ENCODE assay signal across 8 cellular contexts in the genomic region with DNA sequence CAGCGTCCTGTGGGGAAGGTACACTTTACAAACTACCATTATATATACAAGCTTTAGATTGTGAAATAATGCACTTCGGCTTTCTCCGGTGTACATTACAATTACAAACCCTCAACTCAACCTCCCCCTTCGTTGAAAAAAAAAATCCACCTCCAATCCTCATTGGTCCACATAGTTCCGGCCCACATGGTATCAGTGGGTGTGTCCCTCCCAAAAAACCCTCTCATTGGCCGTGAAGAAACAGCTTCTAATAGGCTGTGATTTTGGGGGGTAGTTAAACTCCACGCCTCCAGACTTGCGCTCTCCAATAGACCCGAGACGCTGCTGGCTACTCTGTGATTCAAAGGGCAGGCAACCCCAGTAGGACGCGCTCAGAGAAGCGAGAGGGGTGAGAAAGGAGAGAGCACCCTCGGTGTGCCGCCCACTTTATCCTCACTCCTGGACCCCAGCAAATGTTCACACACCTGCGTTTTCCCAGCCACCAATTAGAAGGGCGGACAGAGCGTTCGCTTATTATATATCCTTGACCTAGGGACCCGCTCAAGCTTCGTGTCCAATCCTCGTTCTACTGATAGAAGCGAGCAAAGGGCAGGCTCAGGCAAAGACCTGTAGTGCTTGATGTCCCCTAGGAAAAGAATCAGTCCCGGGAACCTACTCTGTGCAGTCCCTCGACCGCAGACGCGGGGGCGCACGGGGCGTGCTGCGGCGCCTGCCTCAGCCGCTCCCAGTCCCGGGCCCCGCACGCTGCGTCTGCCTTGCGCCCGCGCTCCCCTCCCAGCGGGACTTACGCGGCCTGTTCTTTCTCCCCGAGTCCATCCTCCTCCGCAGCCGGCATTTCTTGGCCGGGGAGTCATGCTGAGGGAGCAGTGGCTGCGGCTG. TPM values are rescaled to one million over a fixed set of nuclear protein-coding genes. Genes with fewer than 3 reads are reported as not detected.
DNase-seq lines count a peak whose midpoint lies in the region; ATAC-seq and TF ChIP-seq lines count a peak whose summit lies in the region.

No MANE protein-coding gene starts in this region.

- no peak overlapping the region for H3K27ac Mint-ChIP-seq in endodermal cell

- H3K4me1 Mint-ChIP-seq in endodermal cell, result peaks cover 31% of the 10 kb centered on the region

- H3K36me3 ChIP-seq in endodermal cell (ENCODE audit: control insufficient read depth, insufficient read depth, low read length) (no peaks in the 10 kb centered on the region), mesenchymal stem cell (ENCODE audit: control insufficient read depth in 1 of 2, insufficient read depth in 2 of 2, low read depth in 1 of 2, low read length in 2 of 2) (no peaks in the 10 kb centered on the region)

- H3K4me3 Mint-ChIP-seq in endodermal cell, result no peak overlapping the region

- H4K91ac ChIP-seq in mesenchymal stem cell (ENCODE audit: low read length), result peak overlapping the region; percentile 16

- peak overlapping the region; percentile 86 to 96 for H3K18ac ChIP-seq in mesenchymal stem cell (ENCODE audit: low read depth in 1 of 2, low read length in 2 of 2)

- H3K4me1 ChIP-seq in endodermal cell (ENCODE audit: control insufficient read depth, insufficient read depth, low read length) (peaks cover 10% of the 10 kb centered on the region), mesenchymal stem cell (ENCODE audit: control insufficient read depth, insufficient read depth, low read depth, low read length) (no peaks in the 10 kb centered on the region)

- H3K27ac ChIP-seq in endodermal cell (ENCODE audit: low read depth, low read length) (peak overlapping the region; percentile 93), mesenchymal stem cell (ENCODE audit: low read length, poor library complexity, severe bottlenecking) (peak overlapping the region; percentile 61)

- H2BK5ac ChIP-seq in mesenchymal stem cell (ENCODE audit: low read depth, low read length, poor library complexity, severe bottlenecking), result peak overlapping the region; percentile 63

- ATAC-seq in GM19463 (IDR thresholded peaks at IDR 0.05; ENCODE audit: unreplicated experiment), result peak; percentile 81

- H3K14ac ChIP-seq in mesenchymal stem cell (ENCODE audit: low read length in 2 of 2), result peak overlapping the region in 1 of 2 experiments; percentile 92

- H3K36me3 Mint-ChIP-seq in endodermal cell (ENCODE audit: low read depth), result no peaks in the 10 kb centered on the region

- H3K4me3 ChIP-seq in endodermal cell (ENCODE audit: low read length), result peak overlapping the region; percentile 97
- H3K4me3 ChIP-seq in mesenchymal stem cell (ENCODE audit: insufficient read depth in 1 of 2, low read depth in 1 of 2, low read length in 2 of 2), result peak overlapping the region; percentile 80 to 89

- no peaks in the 10 kb centered on the region for H3K27me3 ChIP-seq in endodermal cell (ENCODE audit: control insufficient read depth, insufficient read depth, low read length, poor library complexity, severe bottlenecking)
- no peaks in the 10 kb centered on the region for H3K27me3 ChIP-seq in mesenchymal stem cell (ENCODE audit: control insufficient read depth in 1 of 2, insufficient read depth in 1 of 2, low read length in 2 of 2)

- peak; percentile 70 for DNase-seq in CMK (ENCODE audit: low read depth)
- DNase-seq in HK-2 (ENCODE audit: unreplicated experiment), result peak; percentile 91
- DNase-seq in NCI-H82 treated with DMSO at 0.1 percent for 48 hours (lab: John Stamatoyannopoulos, UW; ENCODE audit: unreplicated experiment), result peak; percentile 92
- peak; percentile 81 for DNase-seq in activated CD8-positive, alpha-beta memory T cell treated with anti-CD3 and anti-CD28 coated beads for 24 hours
- peak; percentile 94 for DNase-seq in endodermal cell
- DNase-seq in mesenchymal stem cell, result peak; percentile 99
- peak; percentile 34 for DNase-seq in stimulated activated CD8-positive, alpha-beta memory T cell treated with anti-CD3 and anti-CD28 coated beads, Interleukin-12 subunit alpha, Interleukin-12 subunit beta, amount 100 ng/mL, for 4 hours (ENCODE audit: low read depth)

- H3K9me3 ChIP-seq in endodermal cell (ENCODE audit: control insufficient read depth, low read length), result peaks cover 3% of the 10 kb centered on the region
- no peaks in the 10 kb centered on the region for H3K9me3 ChIP-seq in mesenchymal stem cell (ENCODE audit: control insufficient read depth, low read length)

- H3K4ac ChIP-seq in mesenchymal stem cell (ENCODE audit: low read depth in 1 of 2, low read length in 2 of 2), result peak overlapping the region; percentile 67 to 71

- 0% methylated on average over 18 to 49 of the region's 49 CpGs for WGBS in endodermal cell (ENCODE audit: insufficient coverage in 1 of 2, insufficient read length in 1 of 2), 2 experiments
- WGBS in mesenchymal stem cell, result under 1% methylated on average over 46 of the region's 49 CpGs

- H2AK5ac ChIP-seq in mesenchymal stem cell (ENCODE audit: low read length, severe bottlenecking), result no peak overlapping the region

- H3K9ac ChIP-seq in endodermal cell (ENCODE audit: extremely low read depth, low read length, poor library complexity, severe bottlenecking) (peak overlapping the region; percentile 54), mesenchymal stem cell (ENCODE audit: low read length) (peak overlapping the region; percentile 87)

- peaks cover 11% of the 10 kb centered on the region for H3K79me1 ChIP-seq in mesenchymal stem cell (replicated peaks; ENCODE audit: low read length, poor library complexity, severe bottlenecking)

- no peaks in the 10 kb centered on the region for H3K27me3 Mint-ChIP-seq in endodermal cell (ENCODE audit: insufficient read depth)

- peak overlapping the region; percentile 72 for H2AFZ ChIP-seq in mesenchymal stem cell (ENCODE audit: low read depth, low read length)

- H2BK12ac ChIP-seq in mesenchymal stem cell (ENCODE audit: low read length in 2 of 2), result peak overlapping the region in 1 of 2 experiments; percentile 79

- peak overlapping the region; percentile 56 for H2BK15ac ChIP-seq in mesenchymal stem cell (ENCODE audit: low read depth, poor library complexity, severe bottlenecking)

- TF ChIP-seq CTCF in endodermal cell (conservative IDR thresholded peaks at IDR 0.05), result peak; percentile 46

- peak overlapping the region; percentile 74 for H3K4me2 ChIP-seq in mesenchymal stem cell (ENCODE audit: low read length, poor library complexity, severe bottlenecking)

- H3K9me3 Mint-ChIP-seq in endodermal cell, result no peaks in the 10 kb centered on the region

- no peak overlapping the region for H2BK120ac ChIP-seq in mesenchymal stem cell (ENCODE audit: low read depth, low read length)

- peak overlapping the region; percentile 43 for H4K8ac ChIP-seq in mesenchymal stem cell (ENCODE audit: low read length)

- H3K23ac ChIP-seq in mesenchymal stem cell (ENCODE audit: low read length in 2 of 2), result peak overlapping the region in 1 of 2 experiments; percentile 93

RNA-seq across cellular contexts. Expression of gene PANK1, which starts 1.0 kb away (rescaled TPM):
- total RNA-seq in endodermal cell, result 10 to 100 TPM; 23.4 to 28.8 TPM
- 25.4 TPM for polyA plus RNA-seq in endodermal cell (2013, experiment 1 of 2)
- polyA plus RNA-seq in endodermal cell (2013, experiment 2 of 2), result 24.8 TPM
- 6.9 TPM for polyA plus RNA-seq in mesenchymal stem cell (2013, experiment 1 of 2)
- polyA plus RNA-seq in mesenchymal stem cell (2013, experiment 2 of 2), result 7.7 TPM

RNA-seq across cellular contexts. Expression of gene KIF20B, which starts 57.3 kb away (rescaled TPM):
- total RNA-seq in endodermal cell, result 10 to 100 TPM; 43.4 to 43.7 TPM
- 21.5 TPM for polyA plus RNA-seq in endodermal cell (2013, experiment 1 of 2)
- 27.4 TPM for polyA plus RNA-seq in endodermal cell (2013, experiment 2 of 2)
- polyA plus RNA-seq in mesenchymal stem cell (2013, experiment 1 of 2), result 4.0 TPM
- 3.9 TPM for polyA plus RNA-seq in mesenchymal stem cell (2013, experiment 2 of 2)

Comparison
In these comparisons a context has a peak if more than half of its experiments do, and no peak if none do; other contexts are left out.
1. Peak in every context shown above with its lines: DNase-seq, ATAC-seq, H3K4me3 ChIP-seq and H3K27ac ChIP-seq.
2. DNase-seq: peak in every context shown above with its lines; median percentile 99 in mesenchymal stem cell; 94 in endodermal cell; 92 in NCI-H82 treated with DMSO at 0.1 percent for 48 hours; 91 in HK-2; 81 in activated CD8-positive, alpha-beta memory T cell treated with anti-CD3 and anti-CD28 coated beads for 24 hours; 70 in CMK; 34 in stimulated activated CD8-positive, alpha-beta memory T cell treated with anti-CD3 and anti-CD28 coated beads, Interleukin-12 subunit alpha, Interleukin-12 subunit beta, amount 100 ng/mL, for 4 hours.